ENCODE assay signal across 22 cellular contexts in genomic region chr5:131151216-131151615, GRCh38. TPM values are rescaled to one million over a fixed set of nuclear protein-coding genes. Genes with fewer than 3 reads are reported as not detected.
DNase-seq lines count a peak whose midpoint lies in the region; ATAC-seq, FAIRE-seq and TF ChIP-seq lines count a peak whose summit lies in the region.
"Had no signal": no experiment of that assay in that cellular context is flagged by ENCODE, and none has a peak within 500 bp of the region (broad histone marks: within the 10 kb centered on the region; RNA-seq: fewer than 3 reads in every experiment).

No MANE protein-coding gene starts in this region.

- H3K27ac Mint-ChIP-seq in T-helper 17 cell (peak overlapping the region; percentile 54), type B pancreatic cell (peak overlapping the region; percentile 10)
- H3K27ac Mint-ChIP-seq: B cell; CD8-positive, alpha-beta T cell; GM23338; H9 had no signal

- H3K36me3 ChIP-seq in HepG2 (replicated peaks in 1 of 2; ENCODE audit: control insufficient read depth in 1 of 2, insufficient read depth in 2 of 2, low read length in 2 of 2) (no peaks in the 10 kb centered on the region; a peak in 1 of 5 replicates), right lobe of liver (no peaks in the 10 kb centered on the region)

- in situ Hi-C loops in HepG2 (cut with HindIII; ENCODE audit: extremely low pct_ligation_motif_present, low pct_unique_long_range_greater_than_20kb): no loop called here

- H3K27me3 Mint-ChIP-seq in T-helper 17 cell (no peaks in the 10 kb centered on the region), type B pancreatic cell (no peaks in the 10 kb centered on the region)
- H3K27me3 Mint-ChIP-seq: B cell; CD4-positive, CD25-positive, alpha-beta regulatory T cell had no signal

- BruUV-seq in HepG2 (replicated peaks; lab: Mats Ljungman, UMichigan): no TSS peak

- TF ChIP-seq POLR2A in HepG2 (IDR thresholded peaks at IDR 0.05; ENCODE audit: insufficient read depth in 1 of 2, low read depth in 2 of 2, low read length in 2 of 2): no peak
- no peak for TF ChIP-seq POLR2A in right lobe of liver (IDR thresholded peaks at IDR 0.05)

- 0 out of 2 replicates have a peak, but pooled peaks cover 6% of the 10 kb centered on the region for H3K4me1 ChIP-seq in HepG2 (ENCODE audit: insufficient read depth, low read length)
- no peaks in the 10 kb centered on the region for H3K4me1 ChIP-seq in right lobe of liver
- H3K4me1 ChIP-seq: BLaER1, Caco-2 had no signal

- H3K79me2 ChIP-seq in HepG2 (ENCODE audit: insufficient read depth, low read length): no peaks in the 10 kb centered on the region

- H3K9ac ChIP-seq in HepG2 (ENCODE audit: insufficient read depth, low read depth, low read length): no peak overlapping the region
- H3K9ac ChIP-seq: BLaER1 had no signal

- CTCF ChIA-PET in HepG2 (lab: Yijun Ruan, JAX; ENCODE audit: low intra/inter-chr PET ratio, low total read pairs): no interaction called here

- no peak for FAIRE-seq in HepG2 (lab: Jason Lieb, UNC)
- FAIRE-seq: G401.6, GM12892, GM19239 had no signal

- H3K27me3 ChIP-seq in HepG2 (ENCODE audit: control insufficient read depth in 1 of 2, insufficient read depth in 2 of 2, low read length in 2 of 2): no peaks in the 10 kb centered on the region
- no peaks in the 10 kb centered on the region for H3K27me3 ChIP-seq in right lobe of liver
- H3K27me3 ChIP-seq: BLaER1 had no signal

- H3K36me3 Mint-ChIP-seq in T-helper 17 cell (ENCODE audit: low read depth) (no peaks in the 10 kb centered on the region), type B pancreatic cell (no peaks in the 10 kb centered on the region)

- intact Hi-C loops in HepG2 (cut with micrococcal nuclease; ENCODE audit: unreplicated experiment) (no loop called here), right lobe of liver (cut with DNase I) (no loop called here)

- peak; percentile 33; the same call in 1 of the 3 replicates for ATAC-seq in HepG2
- no peak for ATAC-seq in right lobe of liver
- no peak for ATAC-seq in T-helper 17 cell
- no peak for ATAC-seq in GM21390 (IDR thresholded peaks at IDR 0.05; ENCODE audit: unreplicated experiment)
- no peak for ATAC-seq in GM18907 (IDR thresholded peaks at IDR 0.05; ENCODE audit: unreplicated experiment)
- ATAC-seq: CD8-positive, alpha-beta T cell; GM23338; HCT116 had no signal

- no peak overlapping the region for H2AFZ ChIP-seq in HepG2 (ENCODE audit: low read length)

- H3K27ac ChIP-seq in HepG2 (ENCODE audit: extremely low read length, insufficient read depth, low read length): no peak overlapping the region
- no peak overlapping the region for H3K27ac ChIP-seq in right lobe of liver
- H3K27ac ChIP-seq: BLaER1, C4-2B had no signal

- no peak for DNase-seq in HepG2 (ENCODE audit: low spot score)
- DNase-seq in right lobe of liver: no peak
- DNase-seq in T-helper 17 cell: no peak
- DNase-seq in epithelial cell of esophagus (ENCODE audit: low read depth): peak; percentile 4
- no peak for DNase-seq in type B pancreatic cell (ENCODE audit: extremely low spot score, unreplicated experiment)
- DNase-seq in NCI-H1105 treated with DMSO at 0.1 percent for 48 hours (lab: John Stamatoyannopoulos, UW): no peak
- DNase-seq: Caco-2; CD4-positive, CD25-positive, alpha-beta regulatory T cell; CD8-positive, alpha-beta T cell; DMS153; DND-41; H9 had no signal

- H4K20me1 ChIP-seq in HepG2 (ENCODE audit: insufficient read depth, low read length): no peaks in the 10 kb centered on the region
- H4K20me1 ChIP-seq: BLaER1 had no signal

- no peak overlapping the region for H3K4me3 ChIP-seq in HepG2 (replicated peaks in 1 of 3; ENCODE audit: insufficient read depth in 1 of 3, low read depth in 2 of 3, low read length in 3 of 3)
- H3K4me3 ChIP-seq in right lobe of liver: no peak overlapping the region
- no peak overlapping the region for H3K4me3 ChIP-seq in epithelial cell of esophagus (ENCODE audit: low read length)
- H3K4me3 ChIP-seq: BLaER1, GM23338 had no signal

- 56% methylated on average over 4 of the region's 4 CpGs for WGBS in HepG2 (ENCODE audit: low lambda C conversion rate)
- WGBS in right lobe of liver (ENCODE audit: insufficient coverage, low coverage, low lambda C conversion rate, missing lambda C conversion rate): 70% methylated on average over 3 of the region's 4 CpGs

- TF ChIP-seq EP300 in HepG2 (IDR thresholded peaks at IDR 0.05; ENCODE audit: low read depth in 2 of 2, low read length in 2 of 2) (no peak), HepG2 (CRISPR knock-in tag; IDR thresholded peaks at IDR 0.05; ENCODE audit: borderline replicate concordance) (no peak)

- POLR2A ChIA-PET in HepG2 (lab: Yijun Ruan, JAX): no interaction called here

- H3K9me3 Mint-ChIP-seq in type B pancreatic cell: no peaks in the 10 kb centered on the region
- H3K9me3 Mint-ChIP-seq: GM23338, H9 had no signal

- H3K4me1 Mint-ChIP-seq in T-helper 17 cell (peaks cover 4% of the 10 kb centered on the region), type B pancreatic cell (ENCODE audit: unreplicated experiment) (peaks cover 4% of the 10 kb centered on the region)
- H3K4me1 Mint-ChIP-seq: B cell, GM23338 had no signal

- H3K4me3 Mint-ChIP-seq in T-helper 17 cell (no peak overlapping the region), type B pancreatic cell (no peak overlapping the region)
- H3K4me3 Mint-ChIP-seq: B cell; CD4-positive, CD25-positive, alpha-beta regulatory T cell; CD8-positive, alpha-beta T cell; GM23338; H9 had no signal

- TF ChIP-seq RAD21 in HepG2 (CRISPR knock-in tag; IDR thresholded peaks at IDR 0.05): no peak

- no peak overlapping the region for H3K4me2 ChIP-seq in HepG2 (ENCODE audit: low read depth, low read length)
- H3K4me2 ChIP-seq: BLaER1, GM23338 had no signal

- TF ChIP-seq CTCF in HepG2 (CRISPR knock-in tag; IDR thresholded peaks at IDR 0.05): no peak
- no peak for TF ChIP-seq CTCF in right lobe of liver (IDR thresholded peaks at IDR 0.05)
- no peak for TF ChIP-seq CTCF in epithelial cell of esophagus (IDR thresholded peaks at IDR 0.05; ENCODE audit: insufficient read depth, low read depth, low read length, missing control alignments)
- TF ChIP-seq CTCF in type B pancreatic cell (conservative IDR thresholded peaks at IDR 0.05): no peak

- H3K9me3 ChIP-seq in HepG2 (ENCODE audit: low read length): no peaks in the 10 kb centered on the region
- no peaks in the 10 kb centered on the region for H3K9me3 ChIP-seq in right lobe of liver
- no peaks in the 10 kb centered on the region for H3K9me3 ChIP-seq in T-helper 17 cell (ENCODE audit: control insufficient read depth, low read length, poor library complexity, severe bottlenecking)
- H3K9me3 ChIP-seq: BLaER1, Caco-2 had no signal

RNA-seq across cellular contexts. Expression of gene HINT1, which starts 13.8 kb away (rescaled TPM):
- total RNA-seq in HepG2 (2016; rRNA removed; fragmentation: Illumina TruSeq; extraction: Trizol) (428 and 545 TPM in 2 replicates), right lobe of liver (100 to 1,000 TPM; 145 to 246 (median 196) TPM), T-helper 17 cell (100 to 1,000 TPM; 236 to 264 TPM), type B pancreatic cell (ENCODE audit: low replicate concordance) (206 and 214 TPM in 2 replicates)
- total RNA-seq in HepG2 (2016; cell fraction: cytosol; rRNA removed; fragmentation: Illumina TruSeq; extraction: Trizol; ENCODE audit: low read depth): 309 and 320 TPM in 2 replicates
- 423 and 560 TPM in 2 replicates for total RNA-seq in HepG2 (2016; cell fraction: insoluble cytoplasmic fraction; rRNA removed; fragmentation: Illumina TruSeq; extraction: Trizol)
- total RNA-seq in HepG2 (2016; cell fraction: membrane; rRNA removed; fragmentation: Illumina TruSeq; extraction: Trizol): 458 and 486 TPM in 2 replicates
- 171 and 187 TPM in 2 replicates for total RNA-seq in HepG2 (2016; cell fraction: nucleus; rRNA removed; fragmentation: Illumina TruSeq; extraction: Trizol)
- 763 and 997 TPM in 2 replicates for polyA plus RNA-seq in HepG2 (2011; rRNA removed)
- polyA plus RNA-seq in HepG2 (2011; cell fraction: cytosol; rRNA removed): 642 and 695 TPM in 2 replicates
- 195 and 281 TPM in 2 replicates for polyA plus RNA-seq in HepG2 (2011; cell fraction: nucleus; rRNA removed)
- polyA plus RNA-seq in HepG2 (2012): 655 and 738 TPM in 2 replicates
- polyA plus RNA-seq in HepG2 (2016; cell fraction: cytosol; fragmentation: Illumina TruSeq; extraction: Trizol; ENCODE audit: low read depth): 408 and 481 TPM in 2 replicates
- 558 and 666 TPM in 2 replicates for polyA plus RNA-seq in HepG2 (2016; cell fraction: insoluble cytoplasmic fraction; fragmentation: Illumina TruSeq; extraction: Trizol; ENCODE audit: low read depth)
- polyA plus RNA-seq in HepG2 (2016; cell fraction: membrane; fragmentation: Illumina TruSeq; extraction: Trizol; ENCODE audit: low read depth): 465 and 543 TPM in 2 replicates
- 329 and 371 TPM in 2 replicates for polyA plus RNA-seq in HepG2 (2016; cell fraction: nucleus; fragmentation: Illumina TruSeq; extraction: Trizol; ENCODE audit: insufficient read depth, low read depth)
- 251 and 278 TPM in 2 replicates for polyA minus RNA-seq in HepG2 (2011; rRNA and poly(A)+ RNA removed; ENCODE audit: low replicate concordance)
- polyA minus RNA-seq in HepG2 (2011; cell fraction: cytosol; rRNA and poly(A)+ RNA removed): 130 and 157 TPM in 2 replicates
- polyA minus RNA-seq in HepG2 (2011; cell fraction: nucleus; rRNA and poly(A)+ RNA removed): 121 and 147 TPM in 2 replicates

RNA-seq across cellular contexts. Expression of gene LYRM7, which starts 19.5 kb away (rescaled TPM):
- total RNA-seq in HepG2 (2016; rRNA removed; fragmentation: Illumina TruSeq; extraction: Trizol) (5.5 and 9.4 TPM in 2 replicates), right lobe of liver (1 to 10 TPM; 4.4 to 9.5 (median 5.6) TPM), T-helper 17 cell (1 to 10 TPM; 8.1 to 9.7 TPM), type B pancreatic cell (ENCODE audit: low replicate concordance) (6.4 and 9.3 TPM in 2 replicates)
- 0.71 and 0.81 TPM in 2 replicates for total RNA-seq in HepG2 (2016; cell fraction: cytosol; rRNA removed; fragmentation: Illumina TruSeq; extraction: Trizol; ENCODE audit: low read depth)
- total RNA-seq in HepG2 (2016; cell fraction: insoluble cytoplasmic fraction; rRNA removed; fragmentation: Illumina TruSeq; extraction: Trizol): 6.9 and 12.8 TPM in 2 replicates
- 3.0 and 3.8 TPM in 2 replicates for total RNA-seq in HepG2 (2016; cell fraction: membrane; rRNA removed; fragmentation: Illumina TruSeq; extraction: Trizol)
- total RNA-seq in HepG2 (2016; cell fraction: nucleus; rRNA removed; fragmentation: Illumina TruSeq; extraction: Trizol): 3.4 and 5.0 TPM in 2 replicates
- polyA plus RNA-seq in HepG2 (2011; rRNA removed): 2.4 and 3.0 TPM in 2 replicates
- 0.94 and 2.1 TPM in 2 replicates for polyA plus RNA-seq in HepG2 (2011; cell fraction: cytosol; rRNA removed)
- polyA plus RNA-seq in HepG2 (2011; cell fraction: nucleus; rRNA removed): 0.84 and 1.2 TPM in 2 replicates
- 4.3 and 5.5 TPM in 2 replicates for polyA plus RNA-seq in HepG2 (2012)
- polyA plus RNA-seq in HepG2 (2016; cell fraction: cytosol; fragmentation: Illumina TruSeq; extraction: Trizol; ENCODE audit: low read depth): 1.6 and 3.5 TPM in 2 replicates
- polyA plus RNA-seq in HepG2 (2016; cell fraction: insoluble cytoplasmic fraction; fragmentation: Illumina TruSeq; extraction: Trizol; ENCODE audit: low read depth): 13.4 and 14.4 TPM in 2 replicates
- 4.2 and 5.5 TPM in 2 replicates for polyA plus RNA-seq in HepG2 (2016; cell fraction: membrane; fragmentation: Illumina TruSeq; extraction: Trizol; ENCODE audit: low read depth)
- 6.2 and 7.6 TPM in 2 replicates for polyA plus RNA-seq in HepG2 (2016; cell fraction: nucleus; fragmentation: Illumina TruSeq; extraction: Trizol; ENCODE audit: insufficient read depth, low read depth)
- 0.54 and 1.4 TPM in 2 replicates for polyA minus RNA-seq in HepG2 (2011; rRNA and poly(A)+ RNA removed; ENCODE audit: low replicate concordance)
- polyA minus RNA-seq in HepG2 (2011; cell fraction: cytosol; rRNA and poly(A)+ RNA removed): 2.6 and 3.2 TPM in 2 replicates
- 2.6 and 2.7 TPM in 2 replicates for polyA minus RNA-seq in HepG2 (2011; cell fraction: nucleus; rRNA and poly(A)+ RNA removed)
